ENCODE assay signal across 1 cellular context in genomic region chr1:221437924-221438323, GRCh38.
TF ChIP-seq lines count a peak whose summit lies in the region.

No MANE protein-coding gene starts in this region.

TF ChIP-seq in IMR-90, 13 proteins besides CTCF, POLR2A, EP300 and RAD21 (continued from another document):
- TF ChIP-seq MAFK (IDR thresholded peaks at IDR 0.05; ENCODE audit: low read depth, low read length) (peak; percentile 45; the same call in 1 of the 2 replicates), FOS (IDR thresholded peaks at IDR 0.05; ENCODE audit: low read depth, low read length) (peak; percentile 56)
